24 cellular contexts compared by ENCODE assay signal in genomic region chr22:46679711-46680269, GRCh38. TPM values are rescaled to one million over a fixed set of nuclear protein-coding genes. Genes with fewer than 3 reads are reported as not detected.
A peak's percentile ranks its signal among the peaks of the same experiment; 100 is the strongest.
DNase-seq lines count a peak whose midpoint lies in the region; ATAC-seq and TF ChIP-seq lines count a peak whose summit lies in the region.
"Had no signal": no experiment of that assay in that cellular context is flagged by ENCODE, and none has a peak within 500 bp of the region (broad histone marks: within the 10 kb centered on the region; RNA-seq: fewer than 3 reads in every experiment).

No MANE protein-coding gene starts in this region.

- H3K27ac Mint-ChIP-seq in stimulated activated effector memory CD8-positive, alpha-beta T cell treated with anti-CD3 and anti-CD28 coated beads, Interleukin-12 subunit alpha, Interleukin-12 subunit beta, amount 100 ng/mL, for 72 hours: peak overlapping the region; percentile 17
- H3K27ac Mint-ChIP-seq: CD8-positive, alpha-beta memory T cell; IgD-negative memory B cell had no signal

- H3K27ac ChIP-seq in heart right ventricle (peak overlapping the region in 5 of 10 donors; percentile 1 to 67 (median 37)), gastroesophageal sphincter (peak overlapping the region in 3 of 4 donors; percentile 10 to 68 (median 67))
- H3K27ac ChIP-seq: 22Rv1 had no signal

- TF ChIP-seq POLR2A in gastroesophageal sphincter (IDR thresholded peaks at IDR 0.05): no peak

- intact Hi-C loops in left cardiac atrium (cut with DNase I): loop anchor here in 1 of 2 donors (10.0 kb wide), 1 partner anchor 105 kb away; no protein-coding TSS in a partner anchor
- intact Hi-C loops in heart right ventricle (cut with DNase I): loop anchor here in 4 of 10 donors (5.0 to 10.0 kb wide), 4 partner anchors 102 to 325 kb away; no protein-coding TSS in a partner anchor

- 78 to 84% methylated on average over 16 of the region's 16 CpGs for WGBS in heart right ventricle, 2 donors
- WGBS in gastroesophageal sphincter (ENCODE audit: low coverage in 1 of 2), 2 donors: 16% methylated on average over 8 of the region's 16 CpGs; no CpG with 5 or more reads in 1 of the 2 donors

- peaks cover 50% of the 10 kb centered on the region for H3K36me3 Mint-ChIP-seq in stimulated activated effector memory CD8-positive, alpha-beta T cell treated with anti-CD3 and anti-CD28 coated beads, Interleukin-12 subunit alpha, Interleukin-12 subunit beta, amount 100 ng/mL, for 72 hours

- no peak overlapping the region for H3K9ac ChIP-seq in adipocyte (ENCODE audit: low read length)
- H3K9ac ChIP-seq: SK-N-SH had no signal

- no peaks in the 10 kb centered on the region for H3K9me3 Mint-ChIP-seq in stimulated activated effector memory CD8-positive, alpha-beta T cell treated with anti-CD3 and anti-CD28 coated beads, Interleukin-12 subunit alpha, Interleukin-12 subunit beta, amount 100 ng/mL, for 72 hours
- H3K9me3 Mint-ChIP-seq: CD8-positive, alpha-beta memory T cell; IgD-negative memory B cell had no signal

- TF ChIP-seq EP300 in gastroesophageal sphincter (IDR thresholded peaks at IDR 0.05): no peak

- no peak for TF ChIP-seq CTCF in heart right ventricle (IDR thresholded peaks at IDR 0.05)
- no peak for TF ChIP-seq CTCF in gastroesophageal sphincter (IDR thresholded peaks at IDR 0.05)

- H3K4me1 Mint-ChIP-seq in stimulated activated effector memory CD8-positive, alpha-beta T cell treated with anti-CD3 and anti-CD28 coated beads, Interleukin-12 subunit alpha, Interleukin-12 subunit beta, amount 100 ng/mL, for 72 hours: peaks cover 15% of the 10 kb centered on the region

- no peaks in the 10 kb centered on the region for H3K27me3 ChIP-seq in heart right ventricle
- no peaks in the 10 kb centered on the region for H3K27me3 ChIP-seq in adipocyte (replicated peaks; ENCODE audit: control insufficient read depth, insufficient read depth, low read length)
- H3K27me3 ChIP-seq in gastroesophageal sphincter: no peaks in the 10 kb centered on the region
- H3K27me3 ChIP-seq: Peyer's patch had no signal

- ATAC-seq in left cardiac atrium (peak; percentile 19 to 38), heart right ventricle (no peak), gastroesophageal sphincter (no peak), HG02623 (IDR thresholded peaks at IDR 0.05; ENCODE audit: unreplicated experiment) (no peak)
- no peak for ATAC-seq in stimulated activated effector memory CD8-positive, alpha-beta T cell treated with anti-CD3 and anti-CD28 coated beads, Interleukin-12 subunit alpha, Interleukin-12 subunit beta, amount 100 ng/mL, for 72 hours
- ATAC-seq: Right ventricle myocardium inferior had no signal

- H3K36me3 ChIP-seq in heart right ventricle: peaks cover 0 to 55% (median 7%) of the 10 kb centered on the region in 9 donors
- H3K36me3 ChIP-seq in adipocyte (ENCODE audit: control insufficient read depth, insufficient read depth, low read length, severe bottlenecking): peaks cover 15% of the 10 kb centered on the region
- H3K36me3 ChIP-seq in gastroesophageal sphincter: peaks cover 0 to 49% of the 10 kb centered on the region in 2 donors

- H3K4me1 ChIP-seq in heart right ventricle: peaks cover 3 to 70% (median 35%) of the 10 kb centered on the region in 9 donors
- peaks cover 9% of the 10 kb centered on the region for H3K4me1 ChIP-seq in adipocyte (ENCODE audit: control insufficient read depth, insufficient read depth, low read length)
- H3K4me1 ChIP-seq in gastroesophageal sphincter: peaks cover 0 to 25% (median 13%) of the 10 kb centered on the region in 3 donors

- DNase-seq in left cardiac atrium: no peak
- DNase-seq in heart right ventricle: no peak
- peak; percentile 30 for DNase-seq in adipocyte (ENCODE audit: low read depth)
- DNase-seq in stimulated activated effector memory CD8-positive, alpha-beta T cell treated with anti-CD3 and anti-CD28 coated beads, Interleukin-12 subunit alpha, Interleukin-12 subunit beta, amount 100 ng/mL, for 72 hours (ENCODE audit: low spot score in 2 of 2): no peak
- DNase-seq in NCI-H2196 (lab: John Stamatoyannopoulos, UW; ENCODE audit: unreplicated experiment): no peak
- no peak for DNase-seq in foreskin melanocyte
- DNase-seq: C1 segment of cervical spinal cord; CD8-positive, alpha-beta memory T cell; DMS79 treated with DMSO at 0.1 percent for 48 hours; Kasumi-1; MM.1S; NCI-H1092; NCI-H146; NCI-H2029 treated with DMSO at 0.1 percent for 48 hours; NCI-H2171; NCI-H446 treated with DMSO at 0.1 percent for 48 hours; NCI-H69; Peyer's patch; SK-N-SH had no signal

- H3K9me3 ChIP-seq in heart right ventricle (no peaks in the 10 kb centered on the region), adipocyte (ENCODE audit: control insufficient read depth, low read length) (no peaks in the 10 kb centered on the region), gastroesophageal sphincter (no peaks in the 10 kb centered on the region)
- H3K9me3 ChIP-seq: Peyer's patch, SK-N-SH had no signal

- H3K4me3 Mint-ChIP-seq in stimulated activated effector memory CD8-positive, alpha-beta T cell treated with anti-CD3 and anti-CD28 coated beads, Interleukin-12 subunit alpha, Interleukin-12 subunit beta, amount 100 ng/mL, for 72 hours: no peak overlapping the region
- H3K4me3 Mint-ChIP-seq: CD8-positive, alpha-beta memory T cell; IgD-negative memory B cell had no signal

- H3K4me3 ChIP-seq in heart right ventricle (no peak overlapping the region), adipocyte (ENCODE audit: low read length) (no peak overlapping the region), gastroesophageal sphincter (no peak overlapping the region)
- H3K4me3 ChIP-seq: Peyer's patch had no signal

RNA-seq across cellular contexts. Expression of gene CERK, which starts 58.3 kb away (rescaled TPM):
- total RNA-seq in left cardiac atrium: 10 to 100 TPM; 47.5 to 70.0 TPM
- 10 to 100 TPM; 50.9 to 97.0 (median 74.2) TPM for total RNA-seq in heart right ventricle
- 10 to 100 TPM; 21.5 to 55.3 TPM for polyA plus RNA-seq in heart right ventricle
- 10 to 100 TPM; 44.6 to 55.9 (median 45.6) TPM for total RNA-seq in gastroesophageal sphincter

RNA-seq across cellular contexts. Expression of gene GRAMD4, which starts 59.6 kb away (rescaled TPM):
- total RNA-seq in left cardiac atrium (10 to 100 TPM; 58.5 to 95.4 TPM), heart right ventricle (100 to 1,000 TPM in 3 of 10 donors, 10 to 100 TPM in 7; 53.9 to 143 (median 71.0) TPM), gastroesophageal sphincter (10 to 100 TPM; 10.8 to 53.3 (median 33.2) TPM)
- polyA plus RNA-seq in heart right ventricle: 10 to 100 TPM; 29.3 to 33.3 TPM

Comparison
In these comparisons a context has a peak if more than half of its experiments do, and no peak if none do; other contexts are left out.
1. ATAC-seq: peak in left cardiac atrium (2 of 2); none in heart right ventricle (0 of 8), gastroesophageal sphincter (single experiment), stimulated activated effector memory CD8-positive, alpha-beta T cell treated with anti-CD3 and anti-CD28 coated beads, Interleukin-12 subunit alpha, Interleukin-12 subunit beta, amount 100 ng/mL, for 72 hours (single experiment) and HG02623 (single experiment).